ENCODE assay signal across 22 cellular contexts in genomic region chr10:71089162-71089561, GRCh38.
A peak's percentile ranks its signal among the peaks of the same experiment; 100 is the strongest.
DNase-seq lines count a peak whose midpoint lies in the region; ATAC-seq, FAIRE-seq and TF ChIP-seq lines count a peak whose summit lies in the region.
"Had no signal": no experiment of that assay in that cellular context is flagged by ENCODE, and none has a peak within 500 bp of the region (broad histone marks: within the 10 kb centered on the region; RNA-seq: fewer than 3 reads in every experiment).

No MANE protein-coding gene starts in this region.

- FAIRE-seq in HepG2 (lab: Jason Lieb, UNC) (no peak), bronchial epithelial cell (lab: Jason Lieb, UNC) (peak; percentile 50), urothelium cell line (lab: Jason Lieb, UNC) (no peak)
- FAIRE-seq: endothelial cell of umbilical vein, islet of Langerhans had no signal

- no peak overlapping the region for H3K27ac ChIP-seq in right lobe of liver
- H3K27ac ChIP-seq in HepG2 (ENCODE audit: extremely low read length, insufficient read depth, low read length): no peak overlapping the region
- no peak overlapping the region for H3K27ac ChIP-seq in lung (ENCODE audit: low read depth in 1 of 2, low read length in 1 of 2)
- H3K27ac ChIP-seq: BLaER1, brain microvascular endothelial cell, gastroesophageal sphincter, Peyer's patch, tibial nerve had no signal

- POLR2A ChIA-PET in HepG2 (lab: Yijun Ruan, JAX): no interaction called here

- H3K9me3 ChIP-seq in right lobe of liver: no peaks in the 10 kb centered on the region
- no peaks in the 10 kb centered on the region for H3K9me3 ChIP-seq in HepG2 (ENCODE audit: low read length)
- peaks cover 0 to 5% of the 10 kb centered on the region in 2 donors for H3K9me3 ChIP-seq in lung (ENCODE audit: control insufficient read depth in 2 of 2, insufficient read depth in 1 of 2, low read length in 1 of 2)
- H3K9me3 ChIP-seq: gastroesophageal sphincter, Peyer's patch, tibial nerve had no signal

- WGBS in right lobe of liver (ENCODE audit: insufficient coverage, low coverage, low lambda C conversion rate, missing lambda C conversion rate): no CpG with 5 or more reads among the region's 1 CpG
- WGBS in HepG2 (ENCODE audit: low lambda C conversion rate): 0% methylated on average over 1 of the region's 1 CpG
- WGBS in lung, 2 donors: 82 to 90% methylated on average over 1 of the region's 1 CpG

- DNase-seq in right lobe of liver (peak in 2 of 3 donors; percentile 18 to 27), HepG2 (ENCODE audit: low spot score) (no peak), bronchial epithelial cell (ENCODE audit: low read depth) (no peak), lung (ENCODE audit: low spot score) (peak; percentile 23), urothelium cell line (ENCODE audit: low spot score) (peak; percentile 2), NCI-H2227 treated with DMSO at 0.1 percent for 48 hours (lab: John Stamatoyannopoulos, UW) (no peak), SW480 (ENCODE audit: low spot score) (no peak), progenitor cell of endocrine pancreas (ENCODE audit: low spot score, unreplicated experiment) (no peak)
- DNase-seq: activated CD4-positive, alpha-beta T cell treated with anti-CD3 and anti-CD28 coated beads for 1 hour; activated naive CD4-positive, alpha-beta T cell treated with Interleukin-2 at 50 U/mL for 16 hours; amniotic stem cell; brain microvascular endothelial cell; hypothalamus; naive B cell; NCI-H1417 treated with DMSO at 0.1 percent for 48 hours had no signal

- ATAC-seq in right lobe of liver (no peak), HepG2 (no peak), lung (ENCODE audit: insufficient read depth, low FRiP score) (no peak)
- ATAC-seq: gastroesophageal sphincter had no signal

- H3K9ac ChIP-seq in HepG2 (ENCODE audit: insufficient read depth, low read depth, low read length): no peak overlapping the region
- H3K9ac ChIP-seq: BLaER1 had no signal

- no peaks in the 10 kb centered on the region for H3K79me2 ChIP-seq in HepG2 (ENCODE audit: insufficient read depth, low read length)

- TF ChIP-seq EP300 in HepG2 (IDR thresholded peaks at IDR 0.05; ENCODE audit: low read depth in 2 of 2, low read length in 2 of 2) (no peak), HepG2 (CRISPR knock-in tag; IDR thresholded peaks at IDR 0.05; ENCODE audit: borderline replicate concordance) (no peak)

- H3K4me1 ChIP-seq in right lobe of liver (no peaks in the 10 kb centered on the region), HepG2 (ENCODE audit: insufficient read depth, low read length) (no peaks in the 10 kb centered on the region), lung (ENCODE audit: control insufficient read depth in 2 of 2, insufficient read depth in 2 of 2, low read length in 2 of 2) (no peaks in the 10 kb centered on the region)
- H3K4me1 ChIP-seq: BLaER1, gastroesophageal sphincter, Peyer's patch, tibial nerve had no signal

- H4K20me1 ChIP-seq in HepG2 (ENCODE audit: insufficient read depth, low read length): no peaks in the 10 kb centered on the region
- H4K20me1 ChIP-seq: BLaER1 had no signal

- H3K27me3 Mint-ChIP-seq in progenitor cell of endocrine pancreas: peaks cover 3% of the 10 kb centered on the region

- H3K27me3 ChIP-seq in right lobe of liver (no peaks in the 10 kb centered on the region), HepG2 (ENCODE audit: control insufficient read depth in 1 of 2, insufficient read depth in 2 of 2, low read length in 2 of 2) (peaks cover 1 to 38% of the 10 kb centered on the region in 2 experiments; a peak in 3 of 5 replicates), bronchial epithelial cell (ENCODE audit: control insufficient read depth, insufficient read depth, low read length) (no peaks in the 10 kb centered on the region), lung (ENCODE audit: control insufficient read depth, insufficient read depth) (no peaks in the 10 kb centered on the region)
- H3K27me3 ChIP-seq: BLaER1, brain microvascular endothelial cell, Peyer's patch, tibial nerve had no signal

- no peak overlapping the region for H3K4me3 Mint-ChIP-seq in progenitor cell of endocrine pancreas (ENCODE audit: low read depth)
- H3K4me3 Mint-ChIP-seq: mesothelial cell of epicardium, naive B cell had no signal

- TF ChIP-seq CTCF in right lobe of liver (IDR thresholded peaks at IDR 0.05) (no peak), HepG2 (CRISPR knock-in tag; IDR thresholded peaks at IDR 0.05) (no peak), bronchial epithelial cell (IDR thresholded peaks at IDR 0.05; ENCODE audit: insufficient read depth, low read length, severe bottlenecking) (no peak), lung (IDR thresholded peaks at IDR 0.05; ENCODE audit: control extremely low read depth, extremely low read depth) (no peak), progenitor cell of endocrine pancreas (IDR thresholded peaks at IDR 0.05; ENCODE audit: unreplicated experiment) (no peak)

- no peak overlapping the region for H3K27ac Mint-ChIP-seq in progenitor cell of endocrine pancreas
- H3K27ac Mint-ChIP-seq: mesothelial cell of epicardium, naive B cell had no signal

- no peak overlapping the region for H2AFZ ChIP-seq in HepG2 (ENCODE audit: low read length)

- in situ Hi-C loops in HepG2 (cut with HindIII; ENCODE audit: extremely low pct_ligation_motif_present, low pct_unique_long_range_greater_than_20kb): no loop called here

- intact Hi-C loops in right lobe of liver (cut with DNase I): no loop called here
- intact Hi-C loops in HepG2 (cut with micrococcal nuclease; ENCODE audit: unreplicated experiment): no loop called here

- H3K36me3 Mint-ChIP-seq in progenitor cell of endocrine pancreas (ENCODE audit: insufficient read depth): no peaks in the 10 kb centered on the region
- H3K36me3 Mint-ChIP-seq: mesothelial cell of epicardium, naive B cell had no signal

- no peak overlapping the region for H3K4me2 ChIP-seq in HepG2 (ENCODE audit: low read depth, low read length)
- H3K4me2 ChIP-seq: BLaER1 had no signal

- no peaks in the 10 kb centered on the region for H3K9me3 Mint-ChIP-seq in progenitor cell of endocrine pancreas (ENCODE audit: low read depth)
- H3K9me3 Mint-ChIP-seq: mesothelial cell of epicardium had no signal

- H3K4me3 ChIP-seq in right lobe of liver (no peak overlapping the region), HepG2 (replicated peaks in 1 of 3; ENCODE audit: insufficient read depth in 1 of 3, low read depth in 2 of 3, low read length in 3 of 3) (no peak overlapping the region), bronchial epithelial cell (ENCODE audit: low read depth, low read length) (no peak overlapping the region), lung (no peak overlapping the region)
- H3K4me3 ChIP-seq: BLaER1, gastroesophageal sphincter, Peyer's patch, tibial nerve had no signal

- no peaks in the 10 kb centered on the region for H3K4me1 Mint-ChIP-seq in progenitor cell of endocrine pancreas (ENCODE audit: low read depth)
- H3K4me1 Mint-ChIP-seq: mesothelial cell of epicardium, naive B cell had no signal

- CTCF ChIA-PET in HepG2 (lab: Yijun Ruan, JAX; ENCODE audit: low intra/inter-chr PET ratio, low total read pairs): no interaction called here

- no peak for TF ChIP-seq RAD21 in HepG2 (CRISPR knock-in tag; IDR thresholded peaks at IDR 0.05)

- no peak for TF ChIP-seq POLR2A in right lobe of liver (IDR thresholded peaks at IDR 0.05)
- TF ChIP-seq POLR2A in HepG2 (IDR thresholded peaks at IDR 0.05; ENCODE audit: insufficient read depth in 1 of 2, low read depth in 2 of 2, low read length in 2 of 2): no peak

- H3K36me3 ChIP-seq in right lobe of liver (no peaks in the 10 kb centered on the region), HepG2 (replicated peaks in 1 of 2; ENCODE audit: control insufficient read depth in 1 of 2, insufficient read depth in 2 of 2, low read length in 2 of 2) (no peaks in the 10 kb centered on the region), bronchial epithelial cell (ENCODE audit: control insufficient read depth, insufficient read depth, low read length) (no peaks in the 10 kb centered on the region), lung (ENCODE audit: control insufficient read depth in 2 of 2, insufficient read depth in 2 of 2, low read length in 2 of 2) (no peaks in the 10 kb centered on the region)
- H3K36me3 ChIP-seq: BLaER1, brain microvascular endothelial cell, gastroesophageal sphincter, Peyer's patch, tibial nerve had no signal

- no TSS peak for BruUV-seq in HepG2 (replicated peaks; lab: Mats Ljungman, UMichigan)

TF ChIP-seq in HepG2, 621 proteins besides CTCF, POLR2A, EP300 and RAD21:
- TF ChIP-seq ZNF614 (CRISPR knock-in tag; IDR thresholded peaks at IDR 0.05; ENCODE audit: borderline replicate concordance) (no peak), TBP (CRISPR knock-in tag; IDR thresholded peaks at IDR 0.05) (no peak), RELA (CRISPR knock-in tag; IDR thresholded peaks at IDR 0.05) (no peak), ZNF724P (CRISPR knock-in tag; IDR thresholded peaks at IDR 0.05; ENCODE audit: borderline replicate concordance) (no peak), TFDP1 (CRISPR knock-in tag; IDR thresholded peaks at IDR 0.05; ENCODE audit: borderline replicate concordance) (no peak), TMF1 (CRISPR knock-in tag; IDR thresholded peaks at IDR 0.05; ENCODE audit: low read depth) (no peak), SP4 (CRISPR knock-in tag; IDR thresholded peaks at IDR 0.05) (no peak), NAIF1 (CRISPR knock-in tag; IDR thresholded peaks at IDR 0.05; ENCODE audit: borderline replicate concordance) (no peak), ZKSCAN1 (IDR thresholded peaks at IDR 0.05; ENCODE audit: low read length) (no peak), IRF1 (CRISPR knock-in tag; IDR thresholded peaks at IDR 0.05; ENCODE audit: low read depth) (no peak)

Comparison
In these comparisons a context has a peak if more than half of its experiments do, and no peak if none do; other contexts are left out.
1. DNase-seq: peak in right lobe of liver (2 of 3), lung (single experiment) and urothelium cell line (single experiment); none in HepG2 (single experiment), bronchial epithelial cell (single experiment), NCI-H2227 treated with DMSO at 0.1 percent for 48 hours (single experiment), SW480 (single experiment) and progenitor cell of endocrine pancreas (single experiment).